In genomic region chr5:79318935-79319614, GRCh38 we compare ENCODE assay signal across 12 cellular contexts.
DNase-seq lines count a peak whose midpoint lies in the region; ATAC-seq, FAIRE-seq and TF ChIP-seq lines count a peak whose summit lies in the region.
"Had no signal": no experiment of that assay in that cellular context is flagged by ENCODE, and none has a peak within 500 bp of the region (broad histone marks: within the 10 kb centered on the region; RNA-seq: fewer than 3 reads in every experiment).

No MANE protein-coding gene starts in this region.

- BruUV-seq in endothelial cell of umbilical vein (replicated peaks; lab: Mats Ljungman, UMichigan), result no TSS peak

- no peak for TF ChIP-seq CTCF in endothelial cell of umbilical vein (IDR thresholded peaks at IDR 0.05; ENCODE audit: extremely low read depth in 1 of 2, insufficient read depth in 1 of 2, low read depth in 1 of 2, low read length in 2 of 2)

- no peak overlapping the region for H4K91ac ChIP-seq in trophoblast cell (ENCODE audit: low read depth, low read length)

- H2BK5ac ChIP-seq in trophoblast cell (ENCODE audit: low read depth, low read length, poor library complexity), result no peak overlapping the region

- no peak overlapping the region for H3K18ac ChIP-seq in trophoblast cell (ENCODE audit: low read length)

- H3K4ac ChIP-seq in trophoblast cell (ENCODE audit: low read depth, low read length), result no peak overlapping the region

- DNase-seq in DMS 273 (lab: John Stamatoyannopoulos, UW; ENCODE audit: unreplicated experiment) (peak; percentile 68), DMS 273 treated with DMSO at 0.1 percent for 48 hours (lab: John Stamatoyannopoulos, UW) (no peak), MV-4-11 (lab: John Stamatoyannopoulos, UW) (peak; percentile 46), endothelial cell of umbilical vein (ENCODE audit: low read depth, low spot score) (peak; percentile 14), trophoblast cell (peak; percentile 46 to 49), hippocampal formation (lab: John Stamatoyannopoulos, UW) (no peak)
- DNase-seq: caudate nucleus; stimulated activated naive CD4-positive, alpha-beta T cell had no signal

- H3K36me3 ChIP-seq in endothelial cell of umbilical vein (ENCODE audit: control insufficient read depth in 2 of 2, extremely low read depth in 1 of 2, insufficient read depth in 2 of 2, low read length in 2 of 2), result peaks cover 0 to 3% of the 10 kb centered on the region in 2 experiments
- H3K36me3 ChIP-seq in trophoblast cell (ENCODE audit: control insufficient read depth in 1 of 2, insufficient read depth in 2 of 2, low read length in 2 of 2), result no peaks in the 10 kb centered on the region

- no CpG with 5 or more reads among the region's 3 CpGs for WGBS in trophoblast cell (ENCODE audit: extremely low coverage, insufficient coverage, insufficient read length)

- FAIRE-seq in endothelial cell of umbilical vein (lab: Jason Lieb, UNC), result no peak
- FAIRE-seq: GM12878 had no signal

- peaks cover 1% of the 10 kb centered on the region for H3K9me1 ChIP-seq in endothelial cell of umbilical vein (replicated peaks; ENCODE audit: control insufficient read depth, extremely low read depth, insufficient read depth, low read length)

- ATAC-seq in HG03135 (IDR thresholded peaks at IDR 0.05; ENCODE audit: unreplicated experiment), result no peak
- ATAC-seq in HG03439 (IDR thresholded peaks at IDR 0.05; ENCODE audit: unreplicated experiment), result no peak
- ATAC-seq: GM12878 had no signal

- H3K9me3 ChIP-seq in endothelial cell of umbilical vein (replicated peaks; ENCODE audit: control insufficient read depth, insufficient read depth, low read length), result no peaks in the 10 kb centered on the region
- H3K9me3 ChIP-seq in trophoblast cell (ENCODE audit: insufficient read depth, low read depth, low read length), result no peaks in the 10 kb centered on the region

- TF ChIP-seq POLR2A in endothelial cell of umbilical vein (IDR thresholded peaks at IDR 0.05; ENCODE audit: low read depth, low read length), result no peak

- CTCF ChIA-PET in endothelial cell of umbilical vein (lab: Charles Lee), result interaction anchor here (1.2 kb wide), 3 partner anchors 15 to 186 kb away, joined by 3 to 4 read pairs (median 3); no protein-coding TSS in a partner anchor

- POLR2A ChIA-PET in endothelial cell of umbilical vein (lab: Charles Lee), result no interaction called here

- H2BK12ac ChIP-seq in trophoblast cell (ENCODE audit: low read length), result no peak overlapping the region

- H2AK5ac ChIP-seq in trophoblast cell (ENCODE audit: low read length), result no peak overlapping the region

- H3K27ac ChIP-seq in endothelial cell of umbilical vein (ENCODE audit: insufficient read depth, low read depth, low read length) (no peak overlapping the region), trophoblast cell (ENCODE audit: low read depth, low read length) (no peak overlapping the region)
- H3K27ac ChIP-seq: 22Rv1 had no signal

- H4K12ac ChIP-seq in trophoblast cell (ENCODE audit: low read depth, low read length), result no peak overlapping the region

- intact Hi-C loops in endothelial cell of umbilical vein (cut with micrococcal nuclease), result no loop called here

- no peaks in the 10 kb centered on the region for H3K4me1 ChIP-seq in endothelial cell of umbilical vein (ENCODE audit: control insufficient read depth, extremely low read depth, insufficient read depth, low read length)
- H3K4me1 ChIP-seq in trophoblast cell (ENCODE audit: control insufficient read depth in 1 of 2, insufficient read depth in 2 of 2, low read length in 2 of 2), result no peaks in the 10 kb centered on the region

- H3K4me2 ChIP-seq in endothelial cell of umbilical vein (ENCODE audit: insufficient read depth, low read length) (no peak overlapping the region), trophoblast cell (ENCODE audit: low read length) (no peak overlapping the region)

- dilution Hi-C loops in endothelial cell of umbilical vein (cut with MboI; ENCODE audit: extremely low pct_ligation_motif_present, low sequenced_read_pairs), result no loop called here

- no peak overlapping the region for H4K8ac ChIP-seq in trophoblast cell (ENCODE audit: low read depth, low read length)

- no peak overlapping the region for H3K9ac ChIP-seq in endothelial cell of umbilical vein (replicated peaks; ENCODE audit: extremely low read depth, insufficient read depth, low read length)
- no peak overlapping the region for H3K9ac ChIP-seq in trophoblast cell (ENCODE audit: low read length)

- H2AFZ ChIP-seq in endothelial cell of umbilical vein (ENCODE audit: low read depth, low read length), result no peak overlapping the region
- no peak overlapping the region for H2AFZ ChIP-seq in trophoblast cell (ENCODE audit: insufficient read depth, low read length, poor library complexity)

- H2BK120ac ChIP-seq in trophoblast cell (ENCODE audit: insufficient read depth, low read length, poor library complexity), result no peak overlapping the region

- H4K20me1 ChIP-seq in endothelial cell of umbilical vein (replicated peaks; ENCODE audit: control insufficient read depth, extremely low read depth, insufficient read depth, low read length), result no peaks in the 10 kb centered on the region

- H3K23ac ChIP-seq in trophoblast cell (ENCODE audit: low read length), result no peak overlapping the region

- H3K79me1 ChIP-seq in trophoblast cell (ENCODE audit: low read length), result no peaks in the 10 kb centered on the region

- H3K27me3 ChIP-seq in endothelial cell of umbilical vein (ENCODE audit: control insufficient read depth in 2 of 2, insufficient read depth in 2 of 2, low read length in 2 of 2) (no peaks in the 10 kb centered on the region), trophoblast cell (ENCODE audit: insufficient read depth, low read length) (no peaks in the 10 kb centered on the region)

- H3K4me3 ChIP-seq in endothelial cell of umbilical vein (replicated peaks in 1 of 3; ENCODE audit: insufficient read depth in 1 of 3, low read depth in 1 of 3, low read length in 3 of 3) (no peak overlapping the region), trophoblast cell (ENCODE audit: low read depth, low read length) (no peak overlapping the region)
- H3K4me3 ChIP-seq: GM12878 had no signal

- H3K14ac ChIP-seq in trophoblast cell (ENCODE audit: low read length), result no peak overlapping the region

- H3K79me2 ChIP-seq in endothelial cell of umbilical vein (ENCODE audit: control insufficient read depth, insufficient read depth, low read length), result no peaks in the 10 kb centered on the region
- H3K79me2 ChIP-seq in trophoblast cell (ENCODE audit: control insufficient read depth, insufficient read depth, low read length, poor library complexity), result no peaks in the 10 kb centered on the region

TF ChIP-seq in endothelial cell of umbilical vein, 7 proteins besides CTCF, POLR2A, EP300 and RAD21:
- TF ChIP-seq POLR2AphosphoS5 (IDR thresholded peaks at IDR 0.05; ENCODE audit: insufficient read depth, low read depth, low read length) (no peak), EZH2 (IDR thresholded peaks at IDR 0.05; ENCODE audit: borderline replicate concordance, low read depth, low read length, severe bottlenecking) (no peak), FOS (IDR thresholded peaks at IDR 0.05; ENCODE audit: borderline replicate concordance, insufficient read depth, low read length) (no peak), MYC (IDR thresholded peaks at IDR 0.05; ENCODE audit: low read depth, low read length) (no peak), MAX (IDR thresholded peaks at IDR 0.05; ENCODE audit: insufficient read depth, insufficient read length) (no peak), GATA2 (IDR thresholded peaks at IDR 0.05; ENCODE audit: insufficient read depth, insufficient read length, low read depth, low read length) (no peak), JUN (IDR thresholded peaks at IDR 0.05; ENCODE audit: borderline replicate concordance, insufficient read depth, insufficient read length, low read depth) (no peak)

Comparison
In these comparisons a context has a peak if more than half of its experiments do, and no peak if none do; other contexts are left out.
1. DNase-seq: peak in DMS 273 (single experiment), MV-4-11 (single experiment), endothelial cell of umbilical vein (single experiment) and trophoblast cell (2 of 2); none in DMS 273 treated with DMSO at 0.1 percent for 48 hours (single experiment) and hippocampal formation (0 of 2).